Comparison of ENCODE assay signal across 1 cellular context in genomic region chr11:14320020-14320419, GRCh38.
TF ChIP-seq lines count a peak whose summit lies in the region.

No MANE protein-coding gene starts in this region.

TF ChIP-seq in SK-N-SH, 30 proteins besides CTCF, POLR2A, EP300 and RAD21 (continued from another document):
- TF ChIP-seq USF2 (IDR thresholded peaks at IDR 0.05; ENCODE audit: borderline replicate concordance, low read depth, low read length) (no peak), TCF12 (IDR thresholded peaks at IDR 0.05) (no peak), YY1 (IDR thresholded peaks at IDR 0.05; ENCODE audit: low read depth) (no peak), FOSL2 (IDR thresholded peaks at IDR 0.05; ENCODE audit: borderline replicate concordance, low read depth) (no peak), MEF2A (IDR thresholded peaks at IDR 0.05; ENCODE audit: borderline replicate concordance, low read depth) (no peak), GABPA (IDR thresholded peaks at IDR 0.05; ENCODE audit: low read depth) (no peak), REST (IDR thresholded peaks at IDR 0.05; ENCODE audit: low read depth, low read length) (no peak), JUND (IDR thresholded peaks at IDR 0.05) (no peak), GATA2 (CRISPR knock-in tag; IDR thresholded peaks at IDR 0.05) (no peak), SIN3A (IDR thresholded peaks at IDR 0.05; ENCODE audit: borderline replicate concordance, low read depth, low read length) (no peak)
